In the genomic region with DNA sequence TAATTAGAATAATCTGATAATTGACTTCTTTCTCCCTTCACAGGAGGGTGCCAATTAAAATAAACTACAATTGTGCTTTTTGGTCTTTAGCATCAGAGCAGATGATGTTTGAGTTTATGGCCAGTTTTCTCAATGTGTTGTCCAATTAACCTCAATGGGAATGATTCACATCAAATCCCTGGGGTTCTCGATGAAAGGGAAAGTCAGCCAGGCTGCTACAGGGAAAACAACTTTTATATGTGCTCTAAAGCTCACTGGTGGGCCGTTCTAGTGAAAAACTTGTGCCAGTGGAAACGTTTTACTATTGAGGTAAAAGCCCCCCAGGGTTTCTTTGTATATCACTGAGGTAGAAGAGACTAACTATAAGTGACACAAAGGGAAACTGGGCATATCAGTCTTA, we compare ENCODE assay signal across 16 cellular contexts.
"Had no signal": no experiment of that assay in that cellular context is flagged by ENCODE, and none has a peak within 500 bp of the region (broad histone marks: within the 10 kb centered on the region; RNA-seq: fewer than 3 reads in every experiment).

No MANE protein-coding gene starts in this region.

- H2AFZ ChIP-seq: parathyroid adenoma had no signal

- ATAC-seq: activated T-helper 17 cell treated with anti-CD3 and anti-CD28 coated beads, Interleukin-2, amount 50 U/mL, for 72 hours; body of pancreas; left colon; lower lobe of right lung; stimulated activated effector memory CD8-positive, alpha-beta T cell treated with anti-CD3 and anti-CD28 coated beads, Interleukin-12 subunit alpha, Interleukin-12 subunit beta, amount 100 ng/mL, for 72 hours had no signal

- H3K36me3 Mint-ChIP-seq: mesothelial cell of epicardium; stimulated activated effector memory CD8-positive, alpha-beta T cell treated with anti-CD3 and anti-CD28 coated beads, Interleukin-12 subunit alpha, Interleukin-12 subunit beta, amount 100 ng/mL, for 72 hours had no signal

- H3K27ac Mint-ChIP-seq: activated naive CD4-positive, alpha-beta T cell treated with anti-CD3 and anti-CD28 coated beads for 36 hours; activated T-helper 17 cell treated with anti-CD3 and anti-CD28 coated beads, Interleukin-2, amount 50 U/mL, for 72 hours; mesothelial cell of epicardium; stimulated activated effector memory CD8-positive, alpha-beta T cell treated with anti-CD3 and anti-CD28 coated beads, Interleukin-12 subunit alpha, Interleukin-12 subunit beta, amount 100 ng/mL, for 72 hours had no signal

- H3K27ac ChIP-seq: body of pancreas, coronary artery, lower lobe of right lung, parathyroid adenoma had no signal

- H3K36me3 ChIP-seq: lower lobe of right lung had no signal

- H3K4me3 ChIP-seq: body of pancreas, coronary artery, lower lobe of right lung had no signal

- H3K4me1 Mint-ChIP-seq: activated T-helper 17 cell treated with anti-CD3 and anti-CD28 coated beads, Interleukin-2, amount 50 U/mL, for 72 hours; mesothelial cell of epicardium; neural crest cell; stimulated activated effector memory CD8-positive, alpha-beta T cell treated with anti-CD3 and anti-CD28 coated beads, Interleukin-12 subunit alpha, Interleukin-12 subunit beta, amount 100 ng/mL, for 72 hours had no signal

- DNase-seq: activated CD4-positive, alpha-beta T cell treated with anti-CD3 and anti-CD28 coated beads, Interleukin-2, amount 50 U/mL, for 4 hours; activated CD4-positive, CD25-positive, alpha-beta regulatory T cell treated with anti-CD3 and anti-CD28 coated beads, Interleukin-2, amount 50 U/mL, for 72 hours; activated naive CD4-positive, alpha-beta T cell treated with anti-CD3 and anti-CD28 coated beads for 36 hours; body of pancreas; central memory CD4-positive, alpha-beta T cell; effector CD8-positive, alpha-beta T cell; left colon; lower lobe of right lung; stimulated activated CD4-positive, alpha-beta T cell treated with anti-CD3 and anti-CD28 coated beads, Interleukin-12 subunit alpha, Interleukin-12 subunit beta, amount 100 ng/mL, for 4 hours; T-helper 1 cell had no signal

- H3K9ac ChIP-seq: parathyroid adenoma had no signal

- H3K79me2 ChIP-seq: parathyroid adenoma had no signal

- H3K27me3 Mint-ChIP-seq: activated T-helper 17 cell treated with anti-CD3 and anti-CD28 coated beads, Interleukin-2, amount 50 U/mL, for 72 hours had no signal

- H3K9me3 ChIP-seq: body of pancreas, lower lobe of right lung had no signal

- H3K27me3 ChIP-seq: body of pancreas had no signal

- H3K4me1 ChIP-seq: body of pancreas, lower lobe of right lung, parathyroid adenoma had no signal

- H3K9me3 Mint-ChIP-seq: activated naive CD4-positive, alpha-beta T cell treated with anti-CD3 and anti-CD28 coated beads for 36 hours; activated T-helper 17 cell treated with anti-CD3 and anti-CD28 coated beads, Interleukin-2, amount 50 U/mL, for 72 hours; mesothelial cell of epicardium; neural crest cell had no signal

- H3K4me3 Mint-ChIP-seq: activated naive CD4-positive, alpha-beta T cell treated with anti-CD3 and anti-CD28 coated beads for 36 hours; activated T-helper 17 cell treated with anti-CD3 and anti-CD28 coated beads, Interleukin-2, amount 50 U/mL, for 72 hours; mesothelial cell of epicardium; neural crest cell; stimulated activated effector memory CD8-positive, alpha-beta T cell treated with anti-CD3 and anti-CD28 coated beads, Interleukin-12 subunit alpha, Interleukin-12 subunit beta, amount 100 ng/mL, for 72 hours had no signal
